Comparison of ENCODE assay signal across 20 cellular contexts in the genomic region with DNA sequence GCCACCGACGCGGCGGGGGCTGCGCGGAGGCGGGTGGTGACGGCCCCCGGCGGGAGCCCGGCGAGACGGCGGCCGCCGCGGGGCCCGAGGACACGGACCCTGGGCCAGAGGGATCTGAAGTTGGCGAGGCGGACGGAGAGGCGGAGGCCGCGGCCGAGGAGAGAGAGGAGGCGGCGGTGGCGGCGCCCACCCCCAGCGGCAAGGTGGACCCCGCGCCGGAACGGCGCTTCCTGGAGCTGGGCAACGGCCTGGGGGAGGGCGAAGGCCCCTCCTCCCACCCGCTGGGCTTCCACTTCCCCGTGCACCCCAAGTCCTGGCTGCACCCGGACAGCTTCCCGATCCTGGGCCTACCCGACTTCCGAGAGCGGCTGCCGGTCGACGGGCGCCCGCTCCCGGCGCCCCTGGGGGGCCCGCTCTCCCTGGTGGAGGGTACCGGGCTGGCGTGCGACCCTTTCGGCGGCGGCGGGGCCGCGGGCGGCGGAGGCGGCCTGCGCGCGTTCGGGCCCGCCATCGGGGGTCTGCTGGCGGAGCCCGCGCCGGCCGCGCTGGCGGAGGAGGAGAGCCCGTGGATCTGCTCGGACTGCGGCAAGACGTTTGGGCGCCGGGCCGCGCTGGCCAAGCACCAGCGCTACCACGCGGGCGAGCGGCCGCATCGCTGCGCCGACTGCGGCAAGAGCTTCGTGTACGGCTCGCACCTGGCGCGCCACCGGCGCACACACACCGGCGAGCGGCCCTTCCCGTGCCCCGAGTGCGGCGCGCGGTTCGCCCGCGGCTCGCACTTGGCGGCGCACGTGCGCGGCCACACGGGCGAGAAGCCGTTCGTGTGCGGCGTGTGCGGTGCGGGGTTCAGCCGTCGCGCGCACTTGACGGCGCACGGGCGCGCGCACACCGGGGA. TPM values are rescaled to one million over a fixed set of nuclear protein-coding genes. Genes with fewer than 3 reads are reported as not detected.
DNase-seq lines count a peak whose midpoint lies in the region; ATAC-seq, FAIRE-seq and TF ChIP-seq lines count a peak whose summit lies in the region.
"Had no signal": no experiment of that assay in that cellular context is flagged by ENCODE, and none has a peak within 500 bp of the region (broad histone marks: within the 10 kb centered on the region; RNA-seq: fewer than 3 reads in every experiment).

No MANE protein-coding gene starts in this region.

- H3K27me3 ChIP-seq in SK-N-SH (ENCODE audit: insufficient read depth) (no peaks in the 10 kb centered on the region), testis (no peaks in the 10 kb centered on the region)

- no peak overlapping the region for H3K27ac Mint-ChIP-seq in activated CD4-positive, alpha-beta T cell treated with anti-CD3 and anti-CD28 coated beads, Interleukin-2, amount 10 ng/mL, durations not matched to agents 24 days and 14 days
- H3K27ac Mint-ChIP-seq: HFFc6 had no signal

- H3K9me3 Mint-ChIP-seq in activated CD4-positive, alpha-beta T cell treated with anti-CD3 and anti-CD28 coated beads, Interleukin-2, amount 10 ng/mL, durations not matched to agents 24 days and 14 days, result peaks cover 8% of the 10 kb centered on the region

- H3K4me2 ChIP-seq in SK-N-SH, result no peak overlapping the region
- H3K4me2 ChIP-seq: KMS-11 had no signal

- no peak overlapping the region for H3K27ac ChIP-seq in SK-N-SH (ENCODE audit: low read depth in 2 of 2, low read length in 1 of 2)
- no peak overlapping the region for H3K27ac ChIP-seq in testis
- H3K27ac ChIP-seq: 22Rv1, KMS-11 had no signal

- no peak for FAIRE-seq in D721Med (lab: Jason Lieb, UNC)
- FAIRE-seq: G401.6 had no signal

- POLR2A ChIA-PET in SK-N-SH (lab: Yijun Ruan, JAX), result no interaction called here

- intact Hi-C loops in testis (cut with DNase I; ENCODE audit: low total_unique reads), result no loop called here
- intact Hi-C loops in activated CD4-positive, alpha-beta T cell treated with anti-CD3 and anti-CD28 coated beads, Interleukin-2, amount 10 ng/mL, durations not matched to agents 24 days and 14 days (cut with micrococcal nuclease), result no loop called here
- intact Hi-C loops in Right ventricle myocardium superior (cut with DNase I), result no loop called here

- H3K36me3 Mint-ChIP-seq in activated CD4-positive, alpha-beta T cell treated with anti-CD3 and anti-CD28 coated beads, Interleukin-2, amount 10 ng/mL, durations not matched to agents 24 days and 14 days (ENCODE audit: low read depth), result peaks cover 60% of the 10 kb centered on the region

- no peak overlapping the region for H3K9ac ChIP-seq in SK-N-SH
- H3K9ac ChIP-seq: KMS-11 had no signal

- H3K9me3 ChIP-seq in SK-N-SH (no peaks in the 10 kb centered on the region), testis (no peaks in the 10 kb centered on the region)

- H3K27me3 Mint-ChIP-seq in activated CD4-positive, alpha-beta T cell treated with anti-CD3 and anti-CD28 coated beads, Interleukin-2, amount 10 ng/mL, durations not matched to agents 24 days and 14 days, result no peaks in the 10 kb centered on the region

- TF ChIP-seq POLR2A in testis (IDR thresholded peaks at IDR 0.05), result no peak

- H4K20me1 ChIP-seq in SK-N-SH (ENCODE audit: insufficient read depth), result no peaks in the 10 kb centered on the region

- DNase-seq in SK-N-SH (peak; percentile 48), D721Med (ENCODE audit: insufficient read length, low spot score) (peak; percentile 14), iPS-NIHi11 (ENCODE audit: low spot score) (peak; percentile 39), testis (no peak), Right ventricle myocardium superior (no peak)
- no peak for DNase-seq in activated CD4-positive, alpha-beta T cell treated with anti-CD3 and anti-CD28 coated beads, Interleukin-2, amount 10 ng/mL, durations not matched to agents 24 days and 14 days
- DNase-seq: DMS79 treated with DMSO at 0.1 percent for 48 hours, GOT3, HFFc6, NCI-H1092 treated with DMSO at 0.1 percent for 48 hours, NCI-H1694 treated with DMSO at 0.1 percent for 48 hours, NCI-H345, NCI-H526 treated with DMSO at 0.1 percent for 48 hours, OCI-M1 had no signal

- no peaks in the 10 kb centered on the region for H3K79me2 ChIP-seq in SK-N-SH (ENCODE audit: insufficient read depth)

- TF ChIP-seq RAD21 in SK-N-SH (IDR thresholded peaks at IDR 0.05; ENCODE audit: low read length), result no peak

- H3K36me3 ChIP-seq in SK-N-SH (replicated peaks in 1 of 2; ENCODE audit: control insufficient read depth in 1 of 2, insufficient read depth in 2 of 2, low read length in 1 of 2), result peaks cover 39 to 64% of the 10 kb centered on the region in 2 experiments
- H3K36me3 ChIP-seq in testis (ENCODE audit: low read depth, missing control alignments), result no peaks in the 10 kb centered on the region

- H3K4me3 ChIP-seq in SK-N-SH (ENCODE audit: low read depth in 2 of 2, low read length in 1 of 2) (no peak overlapping the region; a peak in 1 of 4 replicates), testis (peak overlapping the region; percentile 18 to 51)

- CTCF ChIA-PET in SK-N-SH (lab: Yijun Ruan, JAX), result interaction anchor here (0.6 kb wide), 1 partner anchor 64 kb away, joined by 3 read pairs; no protein-coding TSS in a partner anchor

- TF ChIP-seq EP300 in SK-N-SH (IDR thresholded peaks at IDR 0.05; ENCODE audit: borderline replicate concordance in 1 of 2, low read depth in 1 of 2, low read length in 1 of 2), result no peak

- ATAC-seq in SK-N-SH treated with all-trans-retinoic acid at 6 μM for 48 hours, result no peak
- ATAC-seq in GM18498 (IDR thresholded peaks at IDR 0.05; ENCODE audit: unreplicated experiment), result no peak
- ATAC-seq in Right ventricle myocardium superior (ENCODE audit: poor library complexity), result no peak

- 98% methylated on average over 129 of the region's 140 CpGs for WGBS in SK-N-SH (ENCODE audit: low lambda C conversion rate)
- WGBS in testis, 2 donors, result 82 to 88% methylated on average over 89 to 117 of the region's 140 CpGs

- peaks cover 11% of the 10 kb centered on the region for H3F3A ChIP-seq in SK-N-SH (replicated peaks; ENCODE audit: insufficient read depth)

- no peaks in the 10 kb centered on the region for H3K9me2 ChIP-seq in SK-N-SH

- H3K4me3 Mint-ChIP-seq in activated CD4-positive, alpha-beta T cell treated with anti-CD3 and anti-CD28 coated beads, Interleukin-2, amount 10 ng/mL, durations not matched to agents 24 days and 14 days, result no peak overlapping the region
- H3K4me3 Mint-ChIP-seq: HFFc6 had no signal

- no peak overlapping the region for H2AFZ ChIP-seq in SK-N-SH (ENCODE audit: low read depth)

- no peaks in the 10 kb centered on the region for H3K4me1 Mint-ChIP-seq in activated CD4-positive, alpha-beta T cell treated with anti-CD3 and anti-CD28 coated beads, Interleukin-2, amount 10 ng/mL, durations not matched to agents 24 days and 14 days

- TF ChIP-seq CTCF in SK-N-SH (IDR thresholded peaks at IDR 0.05), result no peak
- no peak for TF ChIP-seq CTCF in D721Med (IDR thresholded peaks at IDR 0.05; ENCODE audit: insufficient read depth, missing control alignments)
- no peak for TF ChIP-seq CTCF in testis (IDR thresholded peaks at IDR 0.05)

- H3K4me1 ChIP-seq in SK-N-SH (ENCODE audit: control insufficient read depth in 1 of 2, insufficient read depth in 2 of 2, low read depth in 1 of 2, low read length in 1 of 2) (no peaks in the 10 kb centered on the region), testis (no peaks in the 10 kb centered on the region)

TF ChIP-seq in SK-N-SH, 30 proteins besides CTCF, POLR2A, EP300 and RAD21 (continues in another document):
- TF ChIP-seq TCF12 (IDR thresholded peaks at IDR 0.05) (no peak), FOXJ3 (CRISPR knock-in tag; IDR thresholded peaks at IDR 0.05) (no peak), NRF1 (IDR thresholded peaks at IDR 0.05; ENCODE audit: low read depth, low read length) (no peak)

TF ChIP-seq in SK-N-SH treated with all-trans-retinoic acid at 6 μM for 48 hours, 23 proteins besides CTCF, POLR2A, EP300 and RAD21 (continues in another document):
- TF ChIP-seq SNAI2 (CRISPR knock-in tag; IDR thresholded peaks at IDR 0.05) (no peak), ZFP3 (CRISPR knock-in tag; IDR thresholded peaks at IDR 0.05) (no peak), TOX (CRISPR knock-in tag; IDR thresholded peaks at IDR 0.05; ENCODE audit: borderline replicate concordance) (no peak)

RNA-seq across cellular contexts. Expression of a gene that starts 16.2 kb away (rescaled TPM):
- polyA plus RNA-seq in SK-N-SH (2012; rRNA removed) (18.0 and 18.6 TPM in 2 replicates), testis (ENCODE audit: insufficient read depth, low read depth, low replicate concordance) (22.7 TPM)
- polyA plus RNA-seq in SK-N-SH (2012; cell fraction: cytosol; rRNA removed), result 8.8 and 11.0 TPM in 2 replicates
- polyA plus RNA-seq in SK-N-SH (2012; cell fraction: nucleus; rRNA removed), result 82.5 and 113 TPM in 2 replicates
- total RNA-seq in testis (10 to 100 TPM; 46.6 to 50.9 TPM), Right ventricle myocardium superior (16.2 TPM)
- 28.8 and 29.4 TPM in 2 replicates for total RNA-seq in activated CD4-positive, alpha-beta T cell treated with anti-CD3 and anti-CD28 coated beads, Interleukin-2, amount 10 ng/mL, durations not matched to agents 24 days and 14 days

RNA-seq across cellular contexts. Expression of a gene that starts 37.9 kb away (rescaled TPM):
- polyA plus RNA-seq in SK-N-SH (2012; rRNA removed), result 15.9 and 17.6 TPM in 2 replicates
- polyA plus RNA-seq in SK-N-SH (2012; cell fraction: cytosol; rRNA removed), result 8.4 and 15.2 TPM in 2 replicates
- polyA plus RNA-seq in SK-N-SH (2012; cell fraction: nucleus; rRNA removed), result 7.8 and 8.3 TPM in 2 replicates
- 1 to 10 TPM; 8.7 to 8.8 TPM for total RNA-seq in testis
- polyA plus RNA-seq in testis (ENCODE audit: insufficient read depth, low read depth, low replicate concordance), result 9.4 TPM
- total RNA-seq in activated CD4-positive, alpha-beta T cell treated with anti-CD3 and anti-CD28 coated beads, Interleukin-2, amount 10 ng/mL, durations not matched to agents 24 days and 14 days, result 0.33 and 0.42 TPM in 2 replicates
- total RNA-seq in Right ventricle myocardium superior, result 10.7 TPM
- total RNA-seq: MCF 10A had no signal

RNA-seq across cellular contexts. Expression of a gene that starts 53.4 kb away (rescaled TPM):
- polyA plus RNA-seq in SK-N-SH (2012; rRNA removed) (9.5 and 15.2 TPM in 2 replicates), testis (ENCODE audit: insufficient read depth, low read depth, low replicate concordance) (10.3 TPM)
- 9.3 and 10.2 TPM in 2 replicates for polyA plus RNA-seq in SK-N-SH (2012; cell fraction: cytosol; rRNA removed)
- polyA plus RNA-seq in SK-N-SH (2012; cell fraction: nucleus; rRNA removed), result 22.7 and 45.7 TPM in 2 replicates
- total RNA-seq in testis (10 to 100 TPM; 15.5 to 18.0 TPM), Right ventricle myocardium superior (12.3 TPM)
- total RNA-seq in activated CD4-positive, alpha-beta T cell treated with anti-CD3 and anti-CD28 coated beads, Interleukin-2, amount 10 ng/mL, durations not matched to agents 24 days and 14 days, result 17.9 and 22.8 TPM in 2 replicates

Comparison
In these comparisons a context has a peak if more than half of its experiments do, and no peak if none do; other contexts are left out.
1. DNase-seq: peak in SK-N-SH (single experiment), D721Med (single experiment) and iPS-NIHi11 (single experiment); none in testis (single experiment), activated CD4-positive, alpha-beta T cell treated with anti-CD3 and anti-CD28 coated beads, Interleukin-2, amount 10 ng/mL, durations not matched to agents 24 days and 14 days (single experiment) and Right ventricle myocardium superior (single experiment).
2. H3K4me3 ChIP-seq: peak in testis (2 of 2); none in SK-N-SH (0 of 2).